11 cellular contexts compared by ENCODE assay signal in genomic region chr20:41049451-41049850, GRCh38. TPM values are rescaled to one million over a fixed set of nuclear protein-coding genes. Genes with fewer than 3 reads are reported as not detected.
DNase-seq lines count a peak whose midpoint lies in the region; ATAC-seq and TF ChIP-seq lines count a peak whose summit lies in the region.
"Had no signal": no experiment of that assay in that cellular context is flagged by ENCODE, and none has a peak within 500 bp of the region (broad histone marks: within the 10 kb centered on the region; RNA-seq: fewer than 3 reads in every experiment).

No MANE protein-coding gene starts in this region.

- peaks cover 100% of the 10 kb centered on the region for H3K79me2 ChIP-seq in SU-DHL-6 (ENCODE audit: insufficient read depth, low read length)

- H3K4me1 ChIP-seq in cardiac muscle cell (ENCODE audit: low read depth) (peaks cover 66% of the 10 kb centered on the region), left lung (peaks cover 76 to 92% of the 10 kb centered on the region in 2 donors)

- H3K9ac ChIP-seq in SU-DHL-6 (ENCODE audit: low read length): no peak overlapping the region

- peaks cover 15% of the 10 kb centered on the region; the same call in 1 of the 2 replicates for H3F3A ChIP-seq in SU-DHL-6 (ENCODE audit: insufficient read depth)

- CTCF ChIA-PET in HEK293T (lab: Yijun Ruan, JAX): no interaction called here

- DNase-seq in cardiac muscle cell (ENCODE audit: low read depth in 1 of 2, low spot score in 1 of 2) (no peak), Right ventricle myocardium superior (no peak), left lung (no peak), type B pancreatic cell (ENCODE audit: extremely low spot score, unreplicated experiment) (no peak), AG20443 (ENCODE audit: low spot score) (no peak), NCI-H69 (lab: John Stamatoyannopoulos, UW) (no peak), HEK293T (ENCODE audit: extremely low spot score) (no peak)
- DNase-seq: activated gamma-delta T cell treated with Interleukin-2 at 50 U/mL for 16 hours, COR-L47, glutamatergic neuron had no signal

- peaks cover 83% of the 10 kb centered on the region for H3K4me1 Mint-ChIP-seq in type B pancreatic cell (ENCODE audit: unreplicated experiment)

- no peaks in the 10 kb centered on the region for H3K27me3 ChIP-seq in cardiac muscle cell
- no peaks in the 10 kb centered on the region for H3K27me3 ChIP-seq in SU-DHL-6 (ENCODE audit: low read length)
- H3K27me3 ChIP-seq in left lung: no peaks in the 10 kb centered on the region

- no peak overlapping the region for H3K4me3 ChIP-seq in cardiac muscle cell
- H3K4me3 ChIP-seq in SU-DHL-6 (ENCODE audit: insufficient read depth, low read length, poor library complexity, severe bottlenecking): no peak overlapping the region
- H3K4me3 ChIP-seq in left lung: no peak overlapping the region

- H3K27ac ChIP-seq in cardiac muscle cell: peak overlapping the region; percentile 8
- peak overlapping the region; percentile 24; the same call in 1 of the 2 replicates for H3K27ac ChIP-seq in SU-DHL-6 (ENCODE audit: low read depth, low read length)
- peak overlapping the region in 1 of 2 donors; percentile 71 for H3K27ac ChIP-seq in left lung

- no peaks in the 10 kb centered on the region; the same call in 1 of the 2 replicates for H4K20me1 ChIP-seq in SU-DHL-6 (ENCODE audit: low read depth, low read length)

- POLR2A ChIA-PET in HEK293T (lab: Yijun Ruan, JAX): no interaction called here

- intact Hi-C loops in Right ventricle myocardium superior (cut with DNase I) (no loop called here), left lung (cut with DNase I) (no loop called here)

- no peak overlapping the region for H2AFZ ChIP-seq in SU-DHL-6 (ENCODE audit: low read depth, low read length, severe bottlenecking)

- no peaks in the 10 kb centered on the region for H3K9me2 ChIP-seq in SU-DHL-6 (replicated peaks; ENCODE audit: insufficient read depth, low read length)

- peak overlapping the region; percentile 43 for H3K4me2 ChIP-seq in SU-DHL-6 (ENCODE audit: low read depth, low read length, poor library complexity, severe bottlenecking)

- H3K9me3 ChIP-seq in cardiac muscle cell (ENCODE audit: low read depth) (no peaks in the 10 kb centered on the region), SU-DHL-6 (ENCODE audit: insufficient read depth, low read length) (no peaks in the 10 kb centered on the region), left lung (no peaks in the 10 kb centered on the region)

- H3K36me3 ChIP-seq in cardiac muscle cell: no peaks in the 10 kb centered on the region
- H3K36me3 ChIP-seq in SU-DHL-6 (ENCODE audit: low read length): no peaks in the 10 kb centered on the region
- no peaks in the 10 kb centered on the region for H3K36me3 ChIP-seq in left lung

- H3K27me3 Mint-ChIP-seq in type B pancreatic cell: no peaks in the 10 kb centered on the region

- H3K9me3 Mint-ChIP-seq in type B pancreatic cell: peaks cover 15% of the 10 kb centered on the region

- no peak for ATAC-seq in Right ventricle myocardium superior (ENCODE audit: poor library complexity)
- peak; percentile 12 for ATAC-seq in left lung

- H3K27ac Mint-ChIP-seq in type B pancreatic cell: peak overlapping the region; percentile 43

- H3K36me3 Mint-ChIP-seq in type B pancreatic cell: peaks cover 12% of the 10 kb centered on the region

- TF ChIP-seq CTCF in cardiac muscle cell (IDR thresholded peaks at IDR 0.05; ENCODE audit: low read depth, low read length) (no peak), SU-DHL-6 (IDR thresholded peaks at IDR 0.05; ENCODE audit: insufficient read depth, low read length, poor library complexity, severe bottlenecking) (no peak), left lung (IDR thresholded peaks at IDR 0.05) (no peak), type B pancreatic cell (conservative IDR thresholded peaks at IDR 0.05) (no peak)

- no peak overlapping the region for H3K4me3 Mint-ChIP-seq in type B pancreatic cell

TF ChIP-seq in HEK293T, 16 proteins besides CTCF, POLR2A, EP300 and RAD21:
- TF ChIP-seq LEF1 (IDR thresholded peaks at IDR 0.05; ENCODE audit: borderline replicate concordance): no peak
- TF ChIP-seq TARDBP (IDR thresholded peaks at IDR 0.05): no peak
- TF ChIP-seq ZNF384 (IDR thresholded peaks at IDR 0.05): no peak
- no peak for TF ChIP-seq ARNT (IDR thresholded peaks at IDR 0.05)
- TF ChIP-seq FOXM1 (IDR thresholded peaks at IDR 0.05; ENCODE audit: borderline replicate concordance): no peak
- no peak for TF ChIP-seq L3MBTL2 (conservative IDR thresholded peaks at IDR 0.05)
- TF ChIP-seq FOXK2 (IDR thresholded peaks at IDR 0.05): no peak
- no peak for TF ChIP-seq FOXA1 (IDR thresholded peaks at IDR 0.05)
TF ChIP-seq in HEK293T: peak in this region for 0.

RNA-seq across cellular contexts. Expression of gene TOP1, which starts 20.8 kb away (rescaled TPM):
- total RNA-seq in cardiac muscle cell: 12.4 and 21.5 TPM in 2 replicates
- polyA plus RNA-seq in cardiac muscle cell: 21.5 and 21.7 TPM in 2 replicates
- 20.6 TPM for total RNA-seq in Right ventricle myocardium superior
- total RNA-seq in left lung: 10 to 100 TPM; 68.0 to 69.5 TPM
- total RNA-seq in type B pancreatic cell (ENCODE audit: low replicate concordance): 72.5 and 84.6 TPM in 2 replicates
